8 cellular contexts compared by ENCODE assay signal in the genomic region with DNA sequence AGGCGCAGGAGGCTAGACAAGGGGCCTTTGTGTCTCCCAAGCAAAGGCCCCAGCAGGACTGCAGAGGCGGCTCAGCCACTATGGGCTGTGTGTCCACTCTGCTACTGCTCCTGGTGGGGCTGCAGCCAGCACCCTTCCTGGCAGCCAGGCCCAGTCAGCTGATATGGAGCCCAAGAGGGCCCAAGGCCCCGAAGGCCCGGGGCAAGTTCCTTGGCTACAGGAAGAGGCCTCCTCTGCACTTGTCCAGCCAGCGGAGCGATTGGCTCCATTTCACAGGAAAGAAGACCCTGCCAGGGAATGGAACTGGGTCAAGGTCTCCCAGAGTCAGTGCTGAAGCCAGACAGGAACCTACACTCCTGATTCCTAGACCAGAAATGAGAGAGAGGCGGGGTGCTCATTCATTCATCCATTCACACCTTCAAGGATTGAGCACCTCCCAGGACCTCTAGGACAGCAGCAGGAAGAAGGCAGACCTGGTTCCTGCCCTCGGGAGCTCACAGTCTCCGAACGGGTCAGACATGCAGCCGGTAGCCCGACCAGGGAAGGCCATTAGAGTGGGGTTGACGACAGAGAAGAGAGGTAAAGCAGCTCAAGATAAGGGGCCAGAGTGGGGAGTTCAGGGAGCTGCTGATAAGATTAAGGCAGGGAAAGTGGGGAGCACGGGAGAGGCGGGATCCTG. TPM values are rescaled to one million over a fixed set of nuclear protein-coding genes. Genes with fewer than 3 reads are reported as not detected.
DNase-seq lines count a peak whose midpoint lies in the region; ATAC-seq and TF ChIP-seq lines count a peak whose summit lies in the region.

No MANE protein-coding gene starts in this region.

- H3K36me3 Mint-ChIP-seq in activated CD4-positive, alpha-beta T cell treated with anti-CD3 and anti-CD28 coated beads for 36 hours (ENCODE audit: low read depth): no peaks in the 10 kb centered on the region

- H3K9ac ChIP-seq in subcutaneous abdominal adipose tissue (ENCODE audit: low read length in 5 of 5): peak overlapping the region in 3 of 5 donors; percentile 8 to 58 (median 33)

- H3K9me3 Mint-ChIP-seq in activated CD4-positive, alpha-beta T cell treated with anti-CD3 and anti-CD28 coated beads for 36 hours (ENCODE audit: low read depth): no peaks in the 10 kb centered on the region

- H3K4me3 ChIP-seq in breast epithelium (peak overlapping the region in 2 of 3 donors; percentile 56 to 70), lung (no peak overlapping the region), subcutaneous abdominal adipose tissue (ENCODE audit: low read depth in 1 of 5, low read length in 5 of 5) (peak overlapping the region in 3 of 5 donors; percentile 63 to 70 (median 66))

- H3K4me1 Mint-ChIP-seq in activated CD4-positive, alpha-beta T cell treated with anti-CD3 and anti-CD28 coated beads for 36 hours: peaks cover 5% of the 10 kb centered on the region

- no peak overlapping the region for H3K27ac Mint-ChIP-seq in activated CD4-positive, alpha-beta T cell treated with anti-CD3 and anti-CD28 coated beads for 36 hours

- no peak for DNase-seq in activated CD4-positive, alpha-beta T cell treated with anti-CD3 and anti-CD28 coated beads for 36 hours
- no peak for DNase-seq in activated CD4-positive, alpha-beta T cell treated with anti-CD3 and anti-CD28 coated beads for 4 hours
- DNase-seq in breast epithelium (ENCODE audit: low spot score in 2 of 2) (no peak), lung (ENCODE audit: low spot score) (no peak), NCI-H1048 (lab: John Stamatoyannopoulos, UW) (no peak), NCI-H1436 treated with DMSO at 0.1 percent for 48 hours (lab: John Stamatoyannopoulos, UW) (no peak)

- H3K4me1 ChIP-seq in breast epithelium (peaks cover 0 to 4% of the 10 kb centered on the region in 2 donors), lung (ENCODE audit: control insufficient read depth in 2 of 2, insufficient read depth in 2 of 2, low read length in 2 of 2) (peaks cover 0 to 8% of the 10 kb centered on the region in 2 donors), subcutaneous abdominal adipose tissue (ENCODE audit: control insufficient read depth in 5 of 5, insufficient read depth in 5 of 5, low read length in 5 of 5) (peaks cover 0 to 25% (median 15%) of the 10 kb centered on the region in 5 donors)

- no peaks in the 10 kb centered on the region for H3K36me3 ChIP-seq in breast epithelium
- H3K36me3 ChIP-seq in lung (ENCODE audit: control insufficient read depth in 2 of 2, insufficient read depth in 2 of 2, low read length in 2 of 2): no peaks in the 10 kb centered on the region
- H3K36me3 ChIP-seq in subcutaneous abdominal adipose tissue (ENCODE audit: control insufficient read depth in 5 of 5, insufficient read depth in 5 of 5, low read length in 5 of 5): no peaks in the 10 kb centered on the region

- CTCF ChIA-PET in activated CD4-positive, alpha-beta T cell treated with anti-CD3 and anti-CD28 coated beads for 36 hours (lab: Charles Lee): interaction anchor here (0.5 to 0.9 kb wide), 3 partner anchors 15 to 379 kb away, joined by 3 read pairs; no protein-coding TSS in a partner anchor

- H3K27me3 ChIP-seq in breast epithelium: no peaks in the 10 kb centered on the region
- no peaks in the 10 kb centered on the region for H3K27me3 ChIP-seq in lung (ENCODE audit: control insufficient read depth, insufficient read depth)
- peaks cover 0 to 10% (median 0%) of the 10 kb centered on the region in 5 donors for H3K27me3 ChIP-seq in subcutaneous abdominal adipose tissue (ENCODE audit: control insufficient read depth in 5 of 5, insufficient read depth in 4 of 5, low read length in 5 of 5)

- H3K27ac ChIP-seq in breast epithelium (peak overlapping the region; percentile 67 to 68), lung (ENCODE audit: low read depth in 1 of 2, low read length in 1 of 2) (peak overlapping the region; percentile 81 to 83), subcutaneous abdominal adipose tissue (ENCODE audit: low read depth, low read length) (no peak overlapping the region)

- POLR2A ChIA-PET in activated CD4-positive, alpha-beta T cell treated with anti-CD3 and anti-CD28 coated beads for 36 hours (lab: Charles Lee): no interaction called here

- H3K4me3 Mint-ChIP-seq in activated CD4-positive, alpha-beta T cell treated with anti-CD3 and anti-CD28 coated beads for 36 hours: peak overlapping the region; percentile 42

- peaks cover 21% of the 10 kb centered on the region for H3K27me3 Mint-ChIP-seq in activated CD4-positive, alpha-beta T cell treated with anti-CD3 and anti-CD28 coated beads for 36 hours

- ATAC-seq in activated CD4-positive, alpha-beta T cell treated with anti-CD3 and anti-CD28 coated beads for 36 hours: no peak
- ATAC-seq in lung (ENCODE audit: insufficient read depth, low FRiP score) (no peak), GM21825 (IDR thresholded peaks at IDR 0.05; ENCODE audit: unreplicated experiment) (no peak)

- no peak for TF ChIP-seq CTCF in breast epithelium (IDR thresholded peaks at IDR 0.05)
- TF ChIP-seq CTCF in lung (IDR thresholded peaks at IDR 0.05; ENCODE audit: control extremely low read depth, extremely low read depth): no peak

- 50 to 58% methylated on average over 15 of the region's 15 CpGs for WGBS in lung, 2 donors

- H3K9me3 ChIP-seq in breast epithelium: no peaks in the 10 kb centered on the region
- no peaks in the 10 kb centered on the region for H3K9me3 ChIP-seq in lung (ENCODE audit: control insufficient read depth in 2 of 2, insufficient read depth in 1 of 2, low read length in 1 of 2)
- no peaks in the 10 kb centered on the region for H3K9me3 ChIP-seq in subcutaneous abdominal adipose tissue (ENCODE audit: control insufficient read depth in 5 of 5, low read length in 5 of 5)

- intact Hi-C loops in activated CD4-positive, alpha-beta T cell treated with anti-CD3 and anti-CD28 coated beads for 36 hours (cut with DNase I, micrococcal nuclease): no loop called here
- intact Hi-C loops in breast epithelium (cut with DNase I; ENCODE audit: low total_unique reads): no loop called here

- no peak for TF ChIP-seq POLR2A in breast epithelium (IDR thresholded peaks at IDR 0.05)

RNA-seq across cellular contexts. Expression of a gene that starts 0.8 kb away (rescaled TPM):
- not detected for total RNA-seq in activated CD4-positive, alpha-beta T cell treated with anti-CD3 and anti-CD28 coated beads for 36 hours
- total RNA-seq in breast epithelium: 1 to 10 TPM in 2 of 3 donors, under 1 TPM in 1; 0.32 to 7.6 (median 5.2) TPM
- total RNA-seq in lung: 10 to 100 TPM in 1 of 2 donors, 1 to 10 TPM in 1; 3.8 to 13.0 TPM
- polyA plus RNA-seq in lung: 1 to 10 TPM; 3.1 to 9.1 TPM

RNA-seq across cellular contexts. Expression of a gene that starts 54.9 kb away (rescaled TPM):
- not detected for total RNA-seq in activated CD4-positive, alpha-beta T cell treated with anti-CD3 and anti-CD28 coated beads for 36 hours
- total RNA-seq in breast epithelium (1 to 10 TPM; 1.6 to 3.4 (median 1.9) TPM), lung (1 to 10 TPM; 3.1 to 4.2 TPM)
- polyA plus RNA-seq in lung: 10 to 100 TPM in 1 of 2 donors, 1 to 10 TPM in 1; 3.0 to 13.0 TPM
